Comparison of ENCODE assay signal across 11 cellular contexts in the genomic region with DNA sequence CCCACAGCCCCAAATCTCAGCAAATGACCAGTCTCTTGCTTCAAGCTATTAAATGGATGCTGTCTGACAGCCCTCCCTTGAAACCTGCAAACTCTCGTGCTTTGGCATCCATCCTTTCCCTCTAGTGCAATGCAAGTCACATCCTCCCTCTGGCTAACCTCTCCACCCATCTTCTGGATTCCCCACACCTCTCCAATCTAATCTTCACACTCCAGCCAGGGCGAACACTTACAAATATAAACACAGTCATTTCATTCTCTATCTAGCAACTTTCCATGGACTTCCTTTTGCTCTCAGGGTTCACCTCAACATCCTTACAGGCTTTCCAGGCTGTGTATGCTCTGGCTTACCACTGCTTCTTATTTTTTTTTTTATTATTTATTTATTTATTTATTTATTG. TPM values are rescaled to one million over a fixed set of nuclear protein-coding genes. Genes with fewer than 3 reads are reported as not detected.
DNase-seq lines count a peak whose midpoint lies in the region; ATAC-seq and TF ChIP-seq lines count a peak whose summit lies in the region.
"Had no signal": no experiment of that assay in that cellular context is flagged by ENCODE, and none has a peak within 500 bp of the region (broad histone marks: within the 10 kb centered on the region; RNA-seq: fewer than 3 reads in every experiment).

No MANE protein-coding gene starts in this region.

- H3K36me3 Mint-ChIP-seq in Caco-2 (ENCODE audit: insufficient read depth, unreplicated experiment) (peaks cover 13% of the 10 kb centered on the region), naive B cell (peaks cover 0 to 4% of the 10 kb centered on the region in 2 donors)

- DNase-seq in Caco-2 (no peak), WERI-Rb-1 (no peak), naive B cell (no peak), upper lobe of right lung (no peak), NOMO-1 treated with dmso at 0.1 percent for 144 hours (lab: John Stamatoyannopoulos, UW; ENCODE audit: unreplicated experiment) (no peak)
- no peak for DNase-seq in stimulated activated CD4-positive, alpha-beta T cell treated with anti-CD3 and anti-CD28 coated beads, Interleukin-15, amount 100 ng/mL, for 24 hours
- DNase-seq: activated CD4-positive, CD25-positive, alpha-beta regulatory T cell; heart left ventricle; stimulated activated CD4-positive, alpha-beta T cell treated with anti-CD3 and anti-CD28 coated beads, Interleukin-4, amount 100 ng/mL, for 24 hours had no signal

- no peaks in the 10 kb centered on the region for H3K27me3 ChIP-seq in BLaER1 treated with 17β-estradiol and CSF1 and Interleukin-3, amounts not matched to agents 10 nM and 100 nM
- H3K27me3 ChIP-seq in Caco-2 (replicated peaks; ENCODE audit: control insufficient read depth, insufficient read depth, low read length) (no peaks in the 10 kb centered on the region), WERI-Rb-1 (ENCODE audit: insufficient read depth, low read depth, severe bottlenecking) (no peaks in the 10 kb centered on the region), upper lobe of right lung (no peaks in the 10 kb centered on the region)
- H3K27me3 ChIP-seq: adrenal gland, heart left ventricle had no signal

- H3K4me3 Mint-ChIP-seq in Caco-2 (ENCODE audit: unreplicated experiment) (peak overlapping the region; percentile 34), naive B cell (peak overlapping the region; percentile 91 to 100 (median 98))

- CTCF ChIA-PET in Caco-2 (lab: Charles Lee), result no interaction called here

- H3K27ac ChIP-seq in BLaER1 treated with 17β-estradiol and CSF1 and Interleukin-3, amounts not matched to agents 10 nM and 100 nM, result peak overlapping the region in 10 of 11 experiments; percentile 88 to 97 (median 93); a peak in 19 of 22 replicates
- peak overlapping the region; percentile 9; the same call in 1 of the 2 replicates for H3K27ac ChIP-seq in WERI-Rb-1
- no peak overlapping the region for H3K27ac ChIP-seq in upper lobe of right lung
- H3K27ac ChIP-seq: adrenal gland had no signal

- H4K20me1 ChIP-seq in BLaER1 treated with 17β-estradiol and CSF1 and Interleukin-3, amounts not matched to agents 10 nM and 100 nM, result no peaks in the 10 kb centered on the region

- peak overlapping the region; percentile 79 to 97 (median 90) for H3K4me2 ChIP-seq in BLaER1 treated with 17β-estradiol and CSF1 and Interleukin-3, amounts not matched to agents 10 nM and 100 nM

- peak overlapping the region; percentile 77 to 87 (median 82) for H3K4me3 ChIP-seq in BLaER1 treated with 17β-estradiol and CSF1 and Interleukin-3, amounts not matched to agents 10 nM and 100 nM
- H3K4me3 ChIP-seq in Caco-2 (ENCODE audit: low read depth, low read length) (no peak overlapping the region), WERI-Rb-1 (ENCODE audit: low read depth, low read length) (no peak overlapping the region), upper lobe of right lung (no peak overlapping the region)

- no peaks in the 10 kb centered on the region for H3K27me3 Mint-ChIP-seq in Caco-2 (ENCODE audit: insufficient read depth, unreplicated experiment)
- no peaks in the 10 kb centered on the region for H3K27me3 Mint-ChIP-seq in naive B cell

- H3K9me3 ChIP-seq in BLaER1 treated with 17β-estradiol and CSF1 and Interleukin-3, amounts not matched to agents 10 nM and 100 nM (replicated peaks in 1 of 11), result peaks cover 0 to 5% (median 0%) of the 10 kb centered on the region in 11 experiments; a peak in 6 of 22 replicates
- H3K9me3 ChIP-seq in Caco-2 (no peaks in the 10 kb centered on the region), WERI-Rb-1 (ENCODE audit: severe bottlenecking) (no peaks in the 10 kb centered on the region), upper lobe of right lung (no peaks in the 10 kb centered on the region)
- H3K9me3 ChIP-seq: adrenal gland, heart left ventricle had no signal

- H3K4me1 Mint-ChIP-seq in Caco-2 (ENCODE audit: low read depth, unreplicated experiment) (peaks cover 7% of the 10 kb centered on the region), naive B cell (peaks cover 25 to 44% (median 36%) of the 10 kb centered on the region in 3 donors)

- ATAC-seq in naive B cell (ENCODE audit: low read depth in 2 of 2), result no peak
- no peak for ATAC-seq in upper lobe of right lung
- ATAC-seq: heart left ventricle had no signal

- H3K27ac Mint-ChIP-seq in Caco-2 (ENCODE audit: unreplicated experiment) (peak overlapping the region; percentile 27), naive B cell (peak overlapping the region; percentile 0 to 98 (median 86))

- TF ChIP-seq CTCF in Caco-2 (IDR thresholded peaks at IDR 0.05; ENCODE audit: insufficient read depth in 1 of 2, low read depth in 1 of 2, low read length in 1 of 2, severe bottlenecking in 1 of 2, unreplicated experiment in 1 of 2) (no peak), WERI-Rb-1 (IDR thresholded peaks at IDR 0.05; ENCODE audit: low read depth, low read length) (no peak), upper lobe of right lung (IDR thresholded peaks at IDR 0.05) (no peak)

- intact Hi-C loops in Caco-2 (cut with micrococcal nuclease; ENCODE audit: unreplicated experiment), result loop anchor here (10.0 kb wide), 1 partner anchor 223 kb away; no protein-coding TSS in a partner anchor
- intact Hi-C loops in upper lobe of right lung (cut with DNase I), result no loop called here

- no TSS peak for BruUV-seq in Caco-2 (replicated peaks; lab: Mats Ljungman, UMichigan)

- no peaks in the 10 kb centered on the region for H3K9me3 Mint-ChIP-seq in Caco-2 (ENCODE audit: unreplicated experiment)
- no peaks in the 10 kb centered on the region for H3K9me3 Mint-ChIP-seq in naive B cell

- peaks cover 0 to 12% (median 0%) of the 10 kb centered on the region in 11 experiments; a peak in 7 of 22 replicates for H3K36me3 ChIP-seq in BLaER1 treated with 17β-estradiol and CSF1 and Interleukin-3, amounts not matched to agents 10 nM and 100 nM
- no peaks in the 10 kb centered on the region for H3K36me3 ChIP-seq in Caco-2 (ENCODE audit: control insufficient read depth, insufficient read depth, low read length)
- no peaks in the 10 kb centered on the region for H3K36me3 ChIP-seq in WERI-Rb-1
- no peaks in the 10 kb centered on the region for H3K36me3 ChIP-seq in upper lobe of right lung
- H3K36me3 ChIP-seq: adrenal gland, heart left ventricle had no signal

- peaks cover 8 to 17% (median 15%) of the 10 kb centered on the region in 10 experiments for H3K4me1 ChIP-seq in BLaER1 treated with 17β-estradiol and CSF1 and Interleukin-3, amounts not matched to agents 10 nM and 100 nM
- H3K4me1 ChIP-seq in Caco-2 (no peaks in the 10 kb centered on the region), upper lobe of right lung (peaks cover 13% of the 10 kb centered on the region)

- H3K9ac ChIP-seq in BLaER1 treated with 17β-estradiol and CSF1 and Interleukin-3, amounts not matched to agents 10 nM and 100 nM, result peak overlapping the region; percentile 85 to 95 (median 91); a peak in 21 of 22 replicates

- POLR2A ChIA-PET in Caco-2 (lab: Charles Lee), result no interaction called here

RNA-seq across cellular contexts. Expression of a gene that starts 10.1 kb away (rescaled TPM):
- total RNA-seq in Caco-2 (2022) (114 and 116 TPM in 2 replicates), upper lobe of right lung (92.5 TPM)
- 10 to 100 TPM; 27.1 to 54.0 (median 34.8) TPM for polyA plus RNA-seq in naive B cell (ENCODE audit: low read depth in 6 of 6)

RNA-seq across cellular contexts. Expression of a gene that starts 45.2 kb away (rescaled TPM):
- total RNA-seq in Caco-2 (2022) (14.5 and 17.1 TPM in 2 replicates), upper lobe of right lung (20.0 TPM)
- polyA plus RNA-seq in naive B cell (ENCODE audit: low read depth in 6 of 6), result 10 to 100 TPM in 3 of 6 donors, 1 to 10 TPM in 3; 8.6 to 17.0 (median 9.7) TPM

Comparison
In these comparisons a context has a peak if more than half of its experiments do, and no peak if none do; other contexts are left out.
1. H3K4me3 ChIP-seq: peak in BLaER1 treated with 17β-estradiol and CSF1 and Interleukin-3, amounts not matched to agents 10 nM and 100 nM (10 of 10); none in Caco-2 (single experiment), WERI-Rb-1 (single experiment) and upper lobe of right lung (single experiment).